1 cellular context compared by ENCODE assay signal in the genomic region with DNA sequence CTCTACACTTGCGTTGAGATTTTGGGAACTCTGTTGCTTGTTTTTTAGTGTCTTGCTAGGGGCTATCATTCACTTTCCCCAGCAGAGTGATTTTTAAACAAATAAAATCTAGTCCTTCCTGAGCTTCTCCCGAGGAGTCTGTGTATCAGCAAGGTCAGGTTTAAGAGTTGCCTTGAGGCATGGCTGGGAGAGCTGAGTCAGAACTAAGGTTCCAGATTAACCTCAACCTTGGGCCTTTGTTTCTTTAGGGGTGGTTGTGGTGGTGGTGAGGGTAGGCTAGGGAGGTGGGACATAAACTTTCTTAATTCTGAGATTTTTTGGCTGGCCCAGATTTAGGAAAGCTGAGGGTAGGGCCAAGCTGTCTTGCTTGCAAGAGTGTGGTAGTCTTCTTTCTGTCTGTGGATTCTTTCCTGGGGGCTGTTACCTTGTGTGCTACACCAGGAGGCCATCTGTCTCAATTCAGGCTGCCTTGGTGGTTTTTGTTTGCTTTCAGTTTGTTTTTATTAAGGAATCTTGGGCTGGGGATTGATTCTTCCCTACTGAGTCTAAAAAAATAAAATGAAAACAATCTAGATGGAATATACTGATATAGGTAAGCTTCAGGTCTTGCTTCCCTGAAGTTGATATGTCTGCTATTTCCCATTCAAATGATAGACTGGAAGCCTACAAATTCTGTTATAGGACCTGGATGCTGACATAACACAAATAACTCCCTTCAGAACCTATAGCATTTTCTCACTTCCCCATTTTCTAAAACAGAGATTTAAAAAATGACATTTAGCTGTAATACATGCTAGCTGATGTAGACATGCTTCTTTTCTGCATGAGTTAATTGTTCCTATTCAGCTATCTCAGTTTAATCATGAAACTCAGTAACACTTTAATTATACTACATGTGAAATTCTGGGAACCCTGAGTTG.
TF ChIP-seq lines count a peak whose summit lies in the region.

No MANE protein-coding gene starts in this region.

TF ChIP-seq in GM23338, 12 proteins besides CTCF, POLR2A, EP300 and RAD21 (continued from another document):
- TF ChIP-seq ZNF462 (CRISPR knock-in tag; IDR thresholded peaks at IDR 0.05): no peak
- TF ChIP-seq CREB1 (CRISPR knock-in tag; IDR thresholded peaks at IDR 0.05; ENCODE audit: low read depth): no peak
- TF ChIP-seq STAT1 (IDR thresholded peaks at IDR 0.05; ENCODE audit: unreplicated experiment): no peak
- no peak for TF ChIP-seq JUNB (IDR thresholded peaks at IDR 0.05; ENCODE audit: unreplicated experiment)
- TF ChIP-seq, protein P1, sequence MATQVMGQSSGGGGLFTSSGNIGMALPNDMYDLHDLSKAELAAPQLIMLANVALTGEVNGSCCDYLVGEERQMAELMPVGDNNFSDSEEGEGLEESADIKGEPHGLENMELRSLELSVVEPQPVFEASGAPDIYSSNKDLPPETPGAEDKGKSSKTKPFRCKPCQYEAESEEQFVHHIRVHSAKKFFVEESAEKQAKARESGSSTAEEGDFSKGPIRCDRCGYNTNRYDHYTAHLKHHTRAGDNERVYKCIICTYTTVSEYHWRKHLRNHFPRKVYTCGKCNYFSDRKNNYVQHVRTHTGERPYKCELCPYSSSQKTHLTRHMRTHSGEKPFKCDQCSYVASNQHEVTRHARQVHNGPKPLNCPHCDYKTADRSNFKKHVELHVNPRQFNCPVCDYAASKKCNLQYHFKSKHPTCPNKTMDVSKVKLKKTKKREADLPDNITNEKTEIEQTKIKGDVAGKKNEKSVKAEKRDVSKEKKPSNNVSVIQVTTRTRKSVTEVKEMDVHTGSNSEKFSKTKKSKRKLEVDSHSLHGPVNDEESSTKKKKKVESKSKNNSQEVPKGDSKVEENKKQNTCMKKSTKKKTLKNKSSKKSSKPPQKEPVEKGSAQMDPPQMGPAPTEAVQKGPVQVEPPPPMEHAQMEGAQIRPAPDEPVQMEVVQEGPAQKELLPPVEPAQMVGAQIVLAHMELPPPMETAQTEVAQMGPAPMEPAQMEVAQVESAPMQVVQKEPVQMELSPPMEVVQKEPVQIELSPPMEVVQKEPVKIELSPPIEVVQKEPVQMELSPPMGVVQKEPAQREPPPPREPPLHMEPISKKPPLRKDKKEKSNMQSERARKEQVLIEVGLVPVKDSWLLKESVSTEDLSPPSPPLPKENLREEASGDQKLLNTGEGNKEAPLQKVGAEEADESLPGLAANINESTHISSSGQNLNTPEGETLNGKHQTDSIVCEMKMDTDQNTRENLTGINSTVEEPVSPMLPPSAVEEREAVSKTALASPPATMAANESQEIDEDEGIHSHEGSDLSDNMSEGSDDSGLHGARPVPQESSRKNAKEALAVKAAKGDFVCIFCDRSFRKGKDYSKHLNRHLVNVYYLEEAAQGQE (IDR thresholded peaks at IDR 0.05; ENCODE audit: unreplicated experiment): no peak
